Comparison of ENCODE assay signal across 10 cellular contexts in genomic region chr5:64506567-64507321, GRCh38. TPM values are rescaled to one million over a fixed set of nuclear protein-coding genes. Genes with fewer than 3 reads are reported as not detected.
DNase-seq lines count a peak whose midpoint lies in the region; ATAC-seq and TF ChIP-seq lines count a peak whose summit lies in the region.
"Had no signal": no experiment of that assay in that cellular context is flagged by ENCODE, and none has a peak within 500 bp of the region (broad histone marks: within the 10 kb centered on the region; RNA-seq: fewer than 3 reads in every experiment).

No MANE protein-coding gene starts in this region.

- no CpG with 5 or more reads among the region's 43 CpGs for WGBS in trophoblast cell (ENCODE audit: extremely low coverage, insufficient coverage, insufficient read length)

- H3K4me1 ChIP-seq in RWPE2 (ENCODE audit: insufficient read depth, poor library complexity, severe bottlenecking) (no peaks in the 10 kb centered on the region), trophoblast cell (ENCODE audit: control insufficient read depth in 1 of 2, insufficient read depth in 2 of 2, low read length in 2 of 2) (peaks cover 0 to 7% of the 10 kb centered on the region in 2 experiments)

- H2AFZ ChIP-seq in trophoblast cell (ENCODE audit: insufficient read depth, low read length, poor library complexity): no peak overlapping the region

- H3K14ac ChIP-seq in trophoblast cell (ENCODE audit: low read length): no peak overlapping the region

- H4K91ac ChIP-seq in trophoblast cell (ENCODE audit: low read depth, low read length): no peak overlapping the region

- H3K79me2 ChIP-seq in trophoblast cell (ENCODE audit: control insufficient read depth, insufficient read depth, low read length, poor library complexity): no peaks in the 10 kb centered on the region

- no peak overlapping the region for H3K18ac ChIP-seq in trophoblast cell (ENCODE audit: low read length)

- ATAC-seq in RWPE2 (ENCODE audit: low read depth) (no peak), Right ventricle myocardium superior (ENCODE audit: poor library complexity) (peak; percentile 36), GM18909 (IDR thresholded peaks at IDR 0.05; ENCODE audit: poor library complexity, unreplicated experiment) (no peak), HG03139 (IDR thresholded peaks at IDR 0.05; ENCODE audit: unreplicated experiment) (no peak)

- no peak overlapping the region for H3K4ac ChIP-seq in trophoblast cell (ENCODE audit: low read depth, low read length)

- H3K4me3 ChIP-seq in RWPE2 (ENCODE audit: severe bottlenecking): peak overlapping the region; percentile 7
- H3K4me3 ChIP-seq in trophoblast cell (ENCODE audit: low read depth, low read length): peak overlapping the region; percentile 38

- H3K9ac ChIP-seq in trophoblast cell (ENCODE audit: low read length): no peak overlapping the region

- no peak overlapping the region for H2BK5ac ChIP-seq in trophoblast cell (ENCODE audit: low read depth, low read length, poor library complexity)

- no peaks in the 10 kb centered on the region for H3K79me1 ChIP-seq in trophoblast cell (ENCODE audit: low read length)

- TF ChIP-seq CTCF in C4-2B (conservative IDR thresholded peaks at IDR 0.05) (peak; percentile 37), RWPE2 (IDR thresholded peaks at IDR 0.05; ENCODE audit: poor library complexity, severe bottlenecking) (no peak)

- H4K8ac ChIP-seq in trophoblast cell (ENCODE audit: low read depth, low read length): no peak overlapping the region

- H3K9me3 ChIP-seq in RWPE2 (ENCODE audit: severe bottlenecking) (no peaks in the 10 kb centered on the region), trophoblast cell (ENCODE audit: insufficient read depth, low read depth, low read length) (peaks cover under 1% of the 10 kb centered on the region)

- H3K36me3 ChIP-seq in RWPE2 (ENCODE audit: low read depth) (no peaks in the 10 kb centered on the region), trophoblast cell (ENCODE audit: control insufficient read depth in 1 of 2, insufficient read depth in 2 of 2, low read length in 2 of 2) (no peaks in the 10 kb centered on the region)

- no peak overlapping the region for H4K12ac ChIP-seq in trophoblast cell (ENCODE audit: low read depth, low read length)

- intact Hi-C loops in Right ventricle myocardium superior (cut with DNase I): no loop called here

- H2BK12ac ChIP-seq in trophoblast cell (ENCODE audit: low read length): no peak overlapping the region

- H2BK120ac ChIP-seq in trophoblast cell (ENCODE audit: insufficient read depth, low read length, poor library complexity): no peak overlapping the region

- H3K27me3 ChIP-seq in RWPE2 (ENCODE audit: insufficient read depth, poor library complexity, severe bottlenecking) (peaks cover 52% of the 10 kb centered on the region), trophoblast cell (ENCODE audit: insufficient read depth, low read length) (peaks cover 18% of the 10 kb centered on the region)

- no peak overlapping the region for H3K23ac ChIP-seq in trophoblast cell (ENCODE audit: low read length)

- H2AK5ac ChIP-seq in trophoblast cell (ENCODE audit: low read length): no peak overlapping the region

- peak overlapping the region; percentile 68 for H3K4me2 ChIP-seq in trophoblast cell (ENCODE audit: low read length)

- no peak overlapping the region for H3K27ac ChIP-seq in C4-2B
- H3K27ac ChIP-seq in RWPE2 (ENCODE audit: poor library complexity, severe bottlenecking): no peak overlapping the region
- H3K27ac ChIP-seq in trophoblast cell (ENCODE audit: low read depth, low read length): no peak overlapping the region
- H3K27ac ChIP-seq: epithelial cell of prostate had no signal

- no peak for DNase-seq in RWPE2 (ENCODE audit: low spot score)
- no peak for DNase-seq in Right ventricle myocardium superior
- DNase-seq in trophoblast cell: no peak
- no peak for DNase-seq in DMS79 treated with DMSO at 0.1 percent for 48 hours (lab: John Stamatoyannopoulos, UW)
- DNase-seq in activated gamma-delta T cell (lab: John Stamatoyannopoulos, UW): no peak
- DNase-seq: activated CD4-positive, alpha-beta T cell treated with anti-CD3 and anti-CD28 coated beads, Interleukin-2, amount 10 ng/mL, durations not matched to agents 24 days and 14 days had no signal

RNA-seq across cellular contexts. Expression of gene RGS7BP, which starts 0.9 kb away (rescaled TPM):
- total RNA-seq in Right ventricle myocardium superior: 5.4 TPM
- 0.14 TPM in 1 of 2 replicates, not detected in the other for polyA plus RNA-seq in trophoblast cell (2013)
- total RNA-seq: activated CD4-positive, alpha-beta T cell treated with anti-CD3 and anti-CD28 coated beads, Interleukin-2, amount 10 ng/mL, durations not matched to agents 24 days and 14 days had no signal
